In genomic region chr7:103343332-103343731, GRCh38 we compare ENCODE assay signal across 9 cellular contexts. TPM values are rescaled to one million over a fixed set of nuclear protein-coding genes. Genes with fewer than 3 reads are reported as not detected.
DNase-seq lines count a peak whose midpoint lies in the region; ATAC-seq lines count a peak whose summit lies in the region.
"Had no signal": no experiment of that assay in that cellular context is flagged by ENCODE, and none has a peak within 500 bp of the region (broad histone marks: within the 10 kb centered on the region; RNA-seq: fewer than 3 reads in every experiment).

No MANE protein-coding gene starts in this region.

- no peak for ATAC-seq in stimulated activated memory B cell treated with anti-CD40 and anti-IgM and Interleukin-4, amounts not matched to agents 10 μg/mL and 1 μg/mL and 100 μg/mL, for 72 hours
- no peak for ATAC-seq in GM18520 (IDR thresholded peaks at IDR 0.05; ENCODE audit: unreplicated experiment)

- peaks cover 15% of the 10 kb centered on the region for H3K36me3 ChIP-seq in iPS-15b (ENCODE audit: control insufficient read depth, insufficient read depth, low read length)

- H3K27me3 Mint-ChIP-seq in activated CD4-positive, alpha-beta memory T cell treated with anti-CD3 and anti-CD28 coated beads, Interleukin-2, amount 10 ng/mL, durations not matched to agents 7 days and 5 days = no peaks in the 10 kb centered on the region
- H3K27me3 Mint-ChIP-seq in stimulated activated memory B cell treated with anti-CD40 and anti-IgM and Interleukin-4, amounts not matched to agents 10 μg/mL and 1 μg/mL and 100 μg/mL, for 72 hours = no peaks in the 10 kb centered on the region

- DNase-seq in DMS 273 (lab: John Stamatoyannopoulos, UW; ENCODE audit: unreplicated experiment) (peak; percentile 39), DMS 273 treated with DMSO at 0.1 percent for 48 hours (lab: John Stamatoyannopoulos, UW) (no peak), amygdala (lab: John Stamatoyannopoulos, UW) (no peak), D341Med (ENCODE audit: low spot score) (no peak)
- no peak for DNase-seq in activated CD4-positive, alpha-beta memory T cell treated with anti-CD3 and anti-CD28 coated beads, Interleukin-2, amount 10 ng/mL, durations not matched to agents 7 days and 5 days
- DNase-seq: 8988T had no signal

- CTCF ChIA-PET in activated CD4-positive, alpha-beta memory T cell treated with anti-CD3 and anti-CD28 coated beads, Interleukin-2, amount 10 ng/mL, durations not matched to agents 7 days and 5 days (lab: Charles Lee) = interaction anchor here (0.9 to 1.3 kb wide), 3 partner anchors 13 to 45 kb away, joined by 3 to 4 read pairs (median 3); no protein-coding TSS in a partner anchor

- H3K27ac Mint-ChIP-seq in activated CD4-positive, alpha-beta memory T cell treated with anti-CD3 and anti-CD28 coated beads, Interleukin-2, amount 10 ng/mL, durations not matched to agents 7 days and 5 days = peak overlapping the region; percentile 98
- peak overlapping the region; percentile 98 for H3K27ac Mint-ChIP-seq in stimulated activated memory B cell treated with anti-CD40 and anti-IgM and Interleukin-4, amounts not matched to agents 10 μg/mL and 1 μg/mL and 100 μg/mL, for 72 hours

- H3K9me3 ChIP-seq in iPS-15b (ENCODE audit: control insufficient read depth, insufficient read depth, low read length) = no peaks in the 10 kb centered on the region

- H3K9ac ChIP-seq in iPS-15b (ENCODE audit: low read depth, low read length) = peak overlapping the region; percentile 98

- H3K9me3 Mint-ChIP-seq in activated CD4-positive, alpha-beta memory T cell treated with anti-CD3 and anti-CD28 coated beads, Interleukin-2, amount 10 ng/mL, durations not matched to agents 7 days and 5 days = no peaks in the 10 kb centered on the region
- no peaks in the 10 kb centered on the region for H3K9me3 Mint-ChIP-seq in stimulated activated memory B cell treated with anti-CD40 and anti-IgM and Interleukin-4, amounts not matched to agents 10 μg/mL and 1 μg/mL and 100 μg/mL, for 72 hours

- peaks cover 37% of the 10 kb centered on the region for H3K36me3 Mint-ChIP-seq in activated CD4-positive, alpha-beta memory T cell treated with anti-CD3 and anti-CD28 coated beads, Interleukin-2, amount 10 ng/mL, durations not matched to agents 7 days and 5 days (ENCODE audit: low read depth)
- peaks cover 33% of the 10 kb centered on the region for H3K36me3 Mint-ChIP-seq in stimulated activated memory B cell treated with anti-CD40 and anti-IgM and Interleukin-4, amounts not matched to agents 10 μg/mL and 1 μg/mL and 100 μg/mL, for 72 hours

- peak overlapping the region; percentile 91 for H3K4me3 ChIP-seq in iPS-15b (ENCODE audit: low read depth, low read length)

- no peaks in the 10 kb centered on the region for H3K27me3 ChIP-seq in iPS-15b (ENCODE audit: control insufficient read depth, insufficient read depth, low read length)

- H3K4me1 Mint-ChIP-seq in activated CD4-positive, alpha-beta memory T cell treated with anti-CD3 and anti-CD28 coated beads, Interleukin-2, amount 10 ng/mL, durations not matched to agents 7 days and 5 days = peaks cover 58% of the 10 kb centered on the region
- peaks cover 25% of the 10 kb centered on the region for H3K4me1 Mint-ChIP-seq in stimulated activated memory B cell treated with anti-CD40 and anti-IgM and Interleukin-4, amounts not matched to agents 10 μg/mL and 1 μg/mL and 100 μg/mL, for 72 hours

- H3K4me1 ChIP-seq in iPS-15b (ENCODE audit: control insufficient read depth, insufficient read depth, low read length) = peaks cover 2% of the 10 kb centered on the region

- peak overlapping the region; percentile 100 for H3K4me3 Mint-ChIP-seq in activated CD4-positive, alpha-beta memory T cell treated with anti-CD3 and anti-CD28 coated beads, Interleukin-2, amount 10 ng/mL, durations not matched to agents 7 days and 5 days
- peak overlapping the region; percentile 98 for H3K4me3 Mint-ChIP-seq in stimulated activated memory B cell treated with anti-CD40 and anti-IgM and Interleukin-4, amounts not matched to agents 10 μg/mL and 1 μg/mL and 100 μg/mL, for 72 hours

- POLR2A ChIA-PET in activated CD4-positive, alpha-beta memory T cell treated with anti-CD3 and anti-CD28 coated beads, Interleukin-2, amount 10 ng/mL, durations not matched to agents 7 days and 5 days (lab: Charles Lee) = interaction anchor here (1.0 to 2.6 kb wide), 8 partner anchors 14 to 43 kb away, joined by 3 to 11 read pairs (median 4); no protein-coding TSS in a partner anchor

RNA-seq across cellular contexts. Expression of gene DNAJC2, which starts 1.2 kb away (rescaled TPM):
- total RNA-seq in activated CD4-positive, alpha-beta memory T cell treated with anti-CD3 and anti-CD28 coated beads, Interleukin-2, amount 10 ng/mL, durations not matched to agents 7 days and 5 days = 10 to 100 TPM; 24.8 to 26.2 TPM

RNA-seq across cellular contexts. Expression of gene PSMC2, which starts 4.1 kb away (rescaled TPM):
- total RNA-seq in activated CD4-positive, alpha-beta memory T cell treated with anti-CD3 and anti-CD28 coated beads, Interleukin-2, amount 10 ng/mL, durations not matched to agents 7 days and 5 days = 100 to 1,000 TPM; 142 to 149 TPM

RNA-seq across cellular contexts. Expression of gene PMPCB, which starts 46.1 kb away (rescaled TPM):
- total RNA-seq in activated CD4-positive, alpha-beta memory T cell treated with anti-CD3 and anti-CD28 coated beads, Interleukin-2, amount 10 ng/mL, durations not matched to agents 7 days and 5 days = 10 to 100 TPM; 63.9 TPM
